In genomic region chr9:90508940-90509339, GRCh38 we compare ENCODE assay signal across 1 cellular context.
TF ChIP-seq lines count a peak whose summit lies in the region.

No MANE protein-coding gene starts in this region.

TF ChIP-seq in GM23338, 12 proteins besides CTCF, POLR2A, EP300 and RAD21 (continued from another document):
- no peak for TF ChIP-seq ZNF462 (CRISPR knock-in tag; IDR thresholded peaks at IDR 0.05)
